18 cellular contexts compared by ENCODE assay signal in genomic region chr2:219628986-219629901, GRCh38. TPM values are rescaled to one million over a fixed set of nuclear protein-coding genes. Genes with fewer than 3 reads are reported as not detected.
A peak's percentile ranks its signal among the peaks of the same experiment; 100 is the strongest.
DNase-seq lines count a peak whose midpoint lies in the region; ATAC-seq, FAIRE-seq and TF ChIP-seq lines count a peak whose summit lies in the region.
"Had no signal": no experiment of that assay in that cellular context is flagged by ENCODE, and none has a peak within 500 bp of the region (broad histone marks: within the 10 kb centered on the region; RNA-seq: fewer than 3 reads in every experiment).

No MANE protein-coding gene starts in this region.

- H2BK120ac ChIP-seq in mesendoderm (ENCODE audit: low read depth, low read length), result no peak overlapping the region

- WGBS in mesendoderm (ENCODE audit: extremely low coverage, insufficient coverage, low lambda C conversion rate), result no CpG with 5 or more reads among the region's 16 CpGs

- H3K18ac ChIP-seq in mesendoderm (ENCODE audit: low read length), result no peak overlapping the region

- DNase-seq in stimulated activated naive CD8-positive, alpha-beta T cell treated with anti-CD3 and anti-CD28 coated beads, Interleukin-15, amount 100 ng/mL, for 72 hours, result no peak
- DNase-seq in stimulated activated naive CD8-positive, alpha-beta T cell treated with anti-CD3 and anti-CD28 coated beads, Interleukin-15, Interleukin-2, amounts not matched to agents 100 U/mL and 50 U/mL, for 24 hours, result no peak
- no peak for DNase-seq in astrocyte (ENCODE audit: low read depth)
- no peak for DNase-seq in mesendoderm
- DNase-seq in type B pancreatic cell (ENCODE audit: extremely low spot score, unreplicated experiment), result no peak
- DNase-seq: ACHN; amniotic stem cell; CD8-positive, alpha-beta memory T cell; NCI-H1048; WERI-Rb-1 had no signal

- no peaks in the 10 kb centered on the region for H3K4me1 ChIP-seq in astrocyte (ENCODE audit: insufficient read depth, low read length)
- no peaks in the 10 kb centered on the region for H3K4me1 ChIP-seq in mesendoderm (ENCODE audit: control insufficient read depth, low read depth, low read length)

- FAIRE-seq in astrocyte (lab: Jason Lieb, UNC), result no peak
- FAIRE-seq: endometrium, GM12891 had no signal

- no peaks in the 10 kb centered on the region for H3K9me3 Mint-ChIP-seq in stimulated activated naive CD8-positive, alpha-beta T cell treated with anti-CD3 and anti-CD28 coated beads, Interleukin-15, amount 100 ng/mL, for 72 hours
- H3K9me3 Mint-ChIP-seq in astrocyte (ENCODE audit: unreplicated experiment) (no peaks in the 10 kb centered on the region), type B pancreatic cell (no peaks in the 10 kb centered on the region)
- H3K9me3 Mint-ChIP-seq: activated T-helper 17 cell treated with anti-CD3 and anti-CD28 coated beads, Interleukin-2, amount 50 U/mL, for 72 hours; CD8-positive, alpha-beta memory T cell had no signal

- peak; percentile 32 for ATAC-seq in stimulated activated naive CD8-positive, alpha-beta T cell treated with anti-CD3 and anti-CD28 coated beads, Interleukin-15, amount 100 ng/mL, for 72 hours
- ATAC-seq in stimulated activated naive CD8-positive, alpha-beta T cell treated with anti-CD3 and anti-CD28 coated beads, Interleukin-15, Interleukin-2, amounts not matched to agents 100 U/mL and 50 U/mL, for 24 hours, result no peak
- ATAC-seq in GM21737 (IDR thresholded peaks at IDR 0.05; ENCODE audit: unreplicated experiment) (no peak), GM18858 (IDR thresholded peaks at IDR 0.05; ENCODE audit: unreplicated experiment) (no peak), HG02798 (IDR thresholded peaks at IDR 0.05; ENCODE audit: poor library complexity, unreplicated experiment) (no peak)
- ATAC-seq: activated T-helper 17 cell treated with anti-CD3 and anti-CD28 coated beads, Interleukin-2, amount 50 U/mL, for 72 hours; left lobe of liver had no signal

- no peaks in the 10 kb centered on the region for H3K79me1 ChIP-seq in mesendoderm (ENCODE audit: low read length)

- H3K27ac ChIP-seq in astrocyte (ENCODE audit: low read depth, low read length) (no peak overlapping the region), mesendoderm (ENCODE audit: low read depth, low read length) (no peak overlapping the region)
- H3K27ac ChIP-seq: WERI-Rb-1 had no signal

- peaks cover 21% of the 10 kb centered on the region for H3K4me1 Mint-ChIP-seq in stimulated activated naive CD8-positive, alpha-beta T cell treated with anti-CD3 and anti-CD28 coated beads, Interleukin-15, amount 100 ng/mL, for 72 hours
- peaks cover 2% of the 10 kb centered on the region for H3K4me1 Mint-ChIP-seq in astrocyte (ENCODE audit: low read depth, unreplicated experiment)
- peaks cover 6% of the 10 kb centered on the region for H3K4me1 Mint-ChIP-seq in type B pancreatic cell (ENCODE audit: unreplicated experiment)
- H3K4me1 Mint-ChIP-seq: activated T-helper 17 cell treated with anti-CD3 and anti-CD28 coated beads, Interleukin-2, amount 50 U/mL, for 72 hours had no signal

- H3K9ac ChIP-seq in astrocyte (ENCODE audit: low read length), result peak overlapping the region; percentile 3
- H3K9ac ChIP-seq in mesendoderm (ENCODE audit: low read length), result no peak overlapping the region

- peak overlapping the region; percentile 1 for H3K56ac ChIP-seq in mesendoderm (ENCODE audit: low read length)

- peaks cover 27% of the 10 kb centered on the region for H3K27me3 Mint-ChIP-seq in stimulated activated naive CD8-positive, alpha-beta T cell treated with anti-CD3 and anti-CD28 coated beads, Interleukin-15, amount 100 ng/mL, for 72 hours
- peaks cover 28% of the 10 kb centered on the region for H3K27me3 Mint-ChIP-seq in astrocyte (ENCODE audit: low read depth, unreplicated experiment)
- peaks cover 13% of the 10 kb centered on the region for H3K27me3 Mint-ChIP-seq in type B pancreatic cell

- no peaks in the 10 kb centered on the region for H3K36me3 ChIP-seq in astrocyte (ENCODE audit: insufficient read depth, low read length)
- no peaks in the 10 kb centered on the region for H3K36me3 ChIP-seq in mesendoderm (ENCODE audit: control insufficient read depth, insufficient read depth, low read length)
- H3K36me3 ChIP-seq: HAP-1, WERI-Rb-1 had no signal

- no peak overlapping the region for H2BK5ac ChIP-seq in mesendoderm (ENCODE audit: low read length)

- no peak overlapping the region for H2AFZ ChIP-seq in astrocyte (ENCODE audit: low read depth, low read length)

- peak overlapping the region; percentile 89 for H3K4me2 ChIP-seq in astrocyte (ENCODE audit: low read length)
- no peak overlapping the region for H3K4me2 ChIP-seq in mesendoderm (ENCODE audit: low read length)

- no peak overlapping the region for H2BK15ac ChIP-seq in mesendoderm (replicated peaks; ENCODE audit: low read depth)

- no peak overlapping the region for H4K5ac ChIP-seq in mesendoderm (ENCODE audit: low read length)

- no peak overlapping the region for H4K8ac ChIP-seq in mesendoderm (ENCODE audit: low read depth, low read length)

- no peak for TF ChIP-seq CTCF in astrocyte (IDR thresholded peaks at IDR 0.05; ENCODE audit: insufficient read depth, low read depth, low read length)
- TF ChIP-seq CTCF in type B pancreatic cell (conservative IDR thresholded peaks at IDR 0.05), result no peak

- no peaks in the 10 kb centered on the region for H3K9me3 ChIP-seq in astrocyte (ENCODE audit: insufficient read depth, low read depth, low read length)
- H3K9me3 ChIP-seq: HAP-1 had no signal

- no peak overlapping the region for H3K4me3 ChIP-seq in astrocyte (ENCODE audit: insufficient read depth, low read depth, low read length)
- no peak overlapping the region for H3K4me3 ChIP-seq in mesendoderm (ENCODE audit: low read length)

- H3K36me3 Mint-ChIP-seq in astrocyte (ENCODE audit: low read depth, unreplicated experiment), result peaks cover 20% of the 10 kb centered on the region
- H3K36me3 Mint-ChIP-seq in type B pancreatic cell, result peaks cover 4% of the 10 kb centered on the region
- H3K36me3 Mint-ChIP-seq: CD8-positive, alpha-beta memory T cell had no signal

- H3K4me3 Mint-ChIP-seq in stimulated activated naive CD8-positive, alpha-beta T cell treated with anti-CD3 and anti-CD28 coated beads, Interleukin-15, amount 100 ng/mL, for 72 hours, result no peak overlapping the region
- H3K4me3 Mint-ChIP-seq in astrocyte (ENCODE audit: unreplicated experiment) (no peak overlapping the region), type B pancreatic cell (peak overlapping the region; percentile 51)
- H3K4me3 Mint-ChIP-seq: activated T-helper 17 cell treated with anti-CD3 and anti-CD28 coated beads, Interleukin-2, amount 50 U/mL, for 72 hours had no signal

- no peak overlapping the region for H2AK5ac ChIP-seq in mesendoderm (ENCODE audit: low read length)

- H3K79me2 ChIP-seq in astrocyte (ENCODE audit: insufficient read depth, low read length) (peaks cover 8% of the 10 kb centered on the region), mesendoderm (ENCODE audit: control insufficient read depth, insufficient read depth, low read length) (no peaks in the 10 kb centered on the region)

- H3K23ac ChIP-seq in mesendoderm (ENCODE audit: low read length), result no peak overlapping the region

- no peak overlapping the region for H3K27ac Mint-ChIP-seq in stimulated activated naive CD8-positive, alpha-beta T cell treated with anti-CD3 and anti-CD28 coated beads, Interleukin-15, amount 100 ng/mL, for 72 hours
- H3K27ac Mint-ChIP-seq in astrocyte (ENCODE audit: unreplicated experiment) (no peak overlapping the region), type B pancreatic cell (no peak overlapping the region)
- H3K27ac Mint-ChIP-seq: activated T-helper 17 cell treated with anti-CD3 and anti-CD28 coated beads, Interleukin-2, amount 50 U/mL, for 72 hours; CD8-positive, alpha-beta memory T cell had no signal

- H3K27me3 ChIP-seq in astrocyte (ENCODE audit: insufficient read depth, low read length) (no peaks in the 10 kb centered on the region), mesendoderm (ENCODE audit: insufficient read depth, low read length, poor library complexity) (no peaks in the 10 kb centered on the region)

- H3K4ac ChIP-seq in mesendoderm (ENCODE audit: low read depth, low read length), result no peak overlapping the region

- H4K20me1 ChIP-seq in astrocyte (ENCODE audit: insufficient read depth, low read length), result no peaks in the 10 kb centered on the region

RNA-seq across cellular contexts. Expression of gene SLC4A3, which starts 1.8 kb away (rescaled TPM):
- total RNA-seq in astrocyte, result 10.9 and 11.2 TPM in 2 replicates
- polyA plus RNA-seq in mesendoderm (2013, experiment 1 of 2), result 3.0 TPM
- 2.8 TPM for polyA plus RNA-seq in mesendoderm (2013, experiment 2 of 2)
- total RNA-seq in type B pancreatic cell (ENCODE audit: low replicate concordance), result 8.0 and 15.8 TPM in 2 replicates
- total RNA-seq: activated T-helper 17 cell treated with anti-CD3 and anti-CD28 coated beads, Interleukin-2, amount 50 U/mL, for 72 hours had no signal
- polyA plus RNA-seq: CD8-positive, alpha-beta memory T cell had no signal

RNA-seq across cellular contexts. Expression of gene STK11IP, which starts 31.6 kb away (rescaled TPM):
- total RNA-seq in astrocyte (24.9 TPM in 2 replicates), type B pancreatic cell (ENCODE audit: low replicate concordance) (30.7 and 42.5 TPM in 2 replicates)
- polyA plus RNA-seq in mesendoderm (2013, experiment 1 of 2), result 14.4 TPM
- polyA plus RNA-seq in mesendoderm (2013, experiment 2 of 2), result 12.7 TPM

RNA-seq across cellular contexts. Expression of gene INHA, which starts 57.1 kb away (rescaled TPM):
- total RNA-seq in astrocyte, result 0.52 and 0.99 TPM in 2 replicates
- 0.84 TPM for polyA plus RNA-seq in mesendoderm (2013, experiment 1 of 2)
- 0.85 TPM for polyA plus RNA-seq in mesendoderm (2013, experiment 2 of 2)
- total RNA-seq in type B pancreatic cell (ENCODE audit: low replicate concordance), result 1.2 and 1.3 TPM in 2 replicates
- total RNA-seq: activated T-helper 17 cell treated with anti-CD3 and anti-CD28 coated beads, Interleukin-2, amount 50 U/mL, for 72 hours; CD8-positive, alpha-beta memory T cell had no signal
- polyA plus RNA-seq: CD8-positive, alpha-beta memory T cell had no signal

RNA-seq across cellular contexts. Expression of gene OBSL1, which starts 57.9 kb away (rescaled TPM):
- 77.5 and 88.1 TPM in 2 replicates for total RNA-seq in astrocyte
- polyA plus RNA-seq in mesendoderm (2013, experiment 1 of 2), result 51.2 TPM
- polyA plus RNA-seq in mesendoderm (2013, experiment 2 of 2), result 51.9 TPM
- total RNA-seq in type B pancreatic cell (ENCODE audit: low replicate concordance), result 118 and 197 TPM in 2 replicates
- polyA plus RNA-seq: CD8-positive, alpha-beta memory T cell had no signal
